ENCODE assay signal across 13 cellular contexts in the genomic region with DNA sequence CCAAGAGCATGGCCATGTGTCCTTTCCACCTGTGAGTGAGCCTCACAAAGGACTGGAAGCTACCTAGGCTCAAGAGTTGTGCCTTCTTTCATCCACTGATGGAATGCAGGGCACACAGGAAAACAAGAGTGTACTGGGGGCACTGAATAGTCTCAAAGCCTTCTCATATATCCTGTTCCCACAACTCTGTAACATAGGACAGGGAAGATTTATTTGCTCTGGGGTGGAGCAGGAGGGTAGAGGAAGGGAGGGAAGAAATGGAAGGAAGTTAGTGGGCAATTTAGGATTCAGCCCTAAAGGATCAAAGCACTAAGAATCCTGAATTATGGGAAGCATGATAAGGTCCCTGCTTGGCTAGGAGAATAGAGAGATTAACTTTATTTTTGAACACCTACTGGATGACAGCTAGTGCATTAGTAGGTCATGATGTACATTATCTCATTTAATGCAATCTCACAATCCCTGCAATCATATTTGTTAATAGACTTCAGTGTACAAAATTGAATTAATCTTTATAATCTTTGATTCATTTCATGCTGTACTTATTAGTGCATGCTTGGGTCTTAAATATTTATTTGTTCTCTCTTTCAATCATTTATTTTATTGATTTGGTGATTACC. TPM values are rescaled to one million over a fixed set of nuclear protein-coding genes. Genes with fewer than 3 reads are reported as not detected.
"Had no signal": no experiment of that assay in that cellular context is flagged by ENCODE, and none has a peak within 500 bp of the region (broad histone marks: within the 10 kb centered on the region; RNA-seq: fewer than 3 reads in every experiment).

No MANE protein-coding gene starts in this region.

- H3K27ac Mint-ChIP-seq: memory B cell had no signal

- H3K36me3 Mint-ChIP-seq: memory B cell had no signal

- FAIRE-seq: colon, small intestine had no signal

- H3K4me3 ChIP-seq: heart left ventricle, left ventricle myocardium inferior, right atrium auricular region, thyroid gland, vagina had no signal

- H3K9me3 Mint-ChIP-seq: memory B cell had no signal

- H3K36me3 ChIP-seq: heart left ventricle, left ventricle myocardium inferior, right atrium auricular region, thyroid gland, vagina had no signal

- H3K27ac ChIP-seq: heart left ventricle, left ventricle myocardium inferior, right atrium auricular region, thyroid gland, vagina had no signal

- H3K4me3 Mint-ChIP-seq: memory B cell had no signal

- DNase-seq: activated CD4-positive, alpha-beta T cell treated with anti-CD3 and anti-CD28 coated beads for 1 hour; activated naive CD4-positive, alpha-beta T cell treated with Interleukin-2 at 50 U/mL for 16 hours; foreskin melanocyte; heart left ventricle; left ventricle myocardium inferior; small intestine; T-helper 9 cell; thyroid gland had no signal

- H3K9me3 ChIP-seq: heart left ventricle, left ventricle myocardium inferior, right atrium auricular region, thyroid gland, vagina had no signal

- H3K27me3 ChIP-seq: heart left ventricle, right atrium auricular region, thyroid gland, vagina had no signal

- ATAC-seq: heart left ventricle had no signal

RNA-seq across cellular contexts. Expression of gene RGS8, which starts 53.2 kb away (rescaled TPM):
- total RNA-seq: cardiac septum, vagina had no signal
- polyA plus RNA-seq: heart left ventricle had no signal
